Comparison of ENCODE assay signal across 1 cellular context in the genomic region with DNA sequence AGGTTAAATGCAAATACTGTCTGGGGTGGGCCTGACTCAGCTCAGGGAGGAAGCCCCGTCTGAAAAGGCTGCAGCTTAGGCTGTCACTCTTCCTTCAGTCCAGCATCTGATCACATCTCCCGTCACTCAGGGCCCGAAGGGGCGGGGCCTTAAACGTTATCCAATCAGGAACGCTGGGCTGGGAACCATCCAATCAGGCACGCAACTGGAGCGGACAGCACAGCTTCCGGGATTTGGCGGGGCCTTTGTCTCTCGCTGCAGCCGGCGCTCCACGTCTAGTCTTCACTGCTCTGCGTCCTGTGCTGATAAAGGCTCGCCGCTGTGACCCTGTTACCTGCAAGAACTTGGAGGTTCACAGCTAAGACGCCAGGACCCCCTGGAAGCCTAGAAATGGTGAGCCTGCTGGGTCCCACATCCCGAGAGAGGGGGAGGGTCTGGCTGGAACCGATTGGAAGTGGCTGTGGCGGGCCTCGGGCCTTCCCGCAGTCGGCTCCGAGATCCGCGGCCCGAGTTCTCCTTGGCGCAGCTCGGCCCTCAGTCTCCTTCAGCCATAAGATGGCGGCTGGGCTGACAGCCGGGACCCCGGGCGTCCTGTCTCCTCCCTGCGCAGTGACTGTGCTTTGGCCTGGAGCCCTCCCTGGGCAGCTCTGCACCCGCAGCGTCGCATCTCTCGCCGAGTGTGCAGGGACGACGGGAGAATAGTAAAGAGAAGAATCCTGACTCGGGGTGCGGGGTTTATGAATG.
TF ChIP-seq lines count a peak whose summit lies in the region.

ZNF92 (plus strand) TSS at position 248 of the 744 bp plus-strand sequence; CDS start at position 391, 143 bp downstream.

TF ChIP-seq in HepG2, 621 proteins besides CTCF, POLR2A, EP300 and RAD21 (continued from another document and continues in another):
- TF ChIP-seq, protein P1, sequence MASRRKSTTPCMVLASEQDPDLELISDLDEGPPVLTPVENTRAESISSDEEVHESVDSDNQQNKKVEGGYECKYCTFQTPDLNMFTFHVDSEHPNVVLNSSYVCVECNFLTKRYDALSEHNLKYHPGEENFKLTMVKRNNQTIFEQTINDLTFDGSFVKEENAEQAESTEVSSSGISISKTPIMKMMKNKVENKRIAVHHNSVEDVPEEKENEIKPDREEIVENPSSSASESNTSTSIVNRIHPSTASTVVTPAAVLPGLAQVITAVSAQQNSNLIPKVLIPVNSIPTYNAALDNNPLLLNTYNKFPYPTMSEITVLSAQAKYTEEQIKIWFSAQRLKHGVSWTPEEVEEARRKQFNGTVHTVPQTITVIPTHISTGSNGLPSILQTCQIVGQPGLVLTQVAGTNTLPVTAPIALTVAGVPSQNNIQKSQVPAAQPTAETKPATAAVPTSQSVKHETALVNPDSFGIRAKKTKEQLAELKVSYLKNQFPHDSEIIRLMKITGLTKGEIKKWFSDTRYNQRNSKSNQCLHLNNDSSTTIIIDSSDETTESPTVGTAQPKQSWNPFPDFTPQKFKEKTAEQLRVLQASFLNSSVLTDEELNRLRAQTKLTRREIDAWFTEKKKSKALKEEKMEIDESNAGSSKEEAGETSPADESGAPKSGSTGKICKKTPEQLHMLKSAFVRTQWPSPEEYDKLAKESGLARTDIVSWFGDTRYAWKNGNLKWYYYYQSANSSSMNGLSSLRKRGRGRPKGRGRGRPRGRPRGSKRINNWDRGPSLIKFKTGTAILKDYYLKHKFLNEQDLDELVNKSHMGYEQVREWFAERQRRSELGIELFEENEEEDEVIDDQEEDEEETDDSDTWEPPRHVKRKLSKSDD (CRISPR knock-in tag; IDR thresholded peaks at IDR 0.05; ENCODE audit: low read depth) = no peak
- TF ChIP-seq ADNP (CRISPR knock-in tag; IDR thresholded peaks at IDR 0.05) (no peak), ZNF678 (CRISPR knock-in tag; IDR thresholded peaks at IDR 0.05) (peak; percentile 88; the same call in 1 of the 2 replicates), ZBTB10 (CRISPR knock-in tag; IDR thresholded peaks at IDR 0.05; ENCODE audit: borderline replicate concordance) (no peak), UBTF (CRISPR knock-in tag; IDR thresholded peaks at IDR 0.05) (peak; percentile 87), ZBTB38 (CRISPR knock-in tag; IDR thresholded peaks at IDR 0.05) (peak; percentile 66; the same call in 1 of the 2 replicates), ZNF530 (CRISPR knock-in tag; IDR thresholded peaks at IDR 0.05; ENCODE audit: low read depth) (no peak), ZNF567 (CRISPR knock-in tag; IDR thresholded peaks at IDR 0.05; ENCODE audit: borderline replicate concordance) (no peak), HHEX (CRISPR knock-in tag; IDR thresholded peaks at IDR 0.05) (no peak), PLSCR1 (CRISPR knock-in tag; IDR thresholded peaks at IDR 0.05; ENCODE audit: borderline replicate concordance) (no peak), SSRP1 (CRISPR knock-in tag; IDR thresholded peaks at IDR 0.05) (no peak), JDP2 (CRISPR knock-in tag; IDR thresholded peaks at IDR 0.05; ENCODE audit: borderline replicate concordance) (no peak), YEATS4 (CRISPR knock-in tag; IDR thresholded peaks at IDR 0.05; ENCODE audit: borderline replicate concordance) (peak; percentile 71; the same call in 1 of the 2 replicates), ZBTB3 (CRISPR knock-in tag; IDR thresholded peaks at IDR 0.05; ENCODE audit: borderline replicate concordance, low read depth) (0 out of 2 replicates have a peak, but pooled peaks have one; percentile 46), ZNF496 (CRISPR knock-in tag; IDR thresholded peaks at IDR 0.05; ENCODE audit: insufficient replicate concordance) (no peak), ZNF142 (CRISPR knock-in tag; IDR thresholded peaks at IDR 0.05) (0 out of 2 replicates have a peak, but pooled peaks have one; percentile 47)
- TF ChIP-seq, protein P2, sequence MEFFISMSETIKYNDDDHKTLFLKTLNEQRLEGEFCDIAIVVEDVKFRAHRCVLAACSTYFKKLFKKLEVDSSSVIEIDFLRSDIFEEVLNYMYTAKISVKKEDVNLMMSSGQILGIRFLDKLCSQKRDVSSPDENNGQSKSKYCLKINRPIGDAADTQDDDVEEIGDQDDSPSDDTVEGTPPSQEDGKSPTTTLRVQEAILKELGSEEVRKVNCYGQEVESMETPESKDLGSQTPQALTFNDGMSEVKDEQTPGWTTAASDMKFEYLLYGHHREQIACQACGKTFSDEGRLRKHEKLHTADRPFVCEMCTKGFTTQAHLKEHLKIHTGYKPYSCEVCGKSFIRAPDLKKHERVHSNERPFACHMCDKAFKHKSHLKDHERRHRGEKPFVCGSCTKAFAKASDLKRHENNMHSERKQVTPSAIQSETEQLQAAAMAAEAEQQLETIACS (CRISPR knock-in tag; IDR thresholded peaks at IDR 0.05) = no peak
- TF ChIP-seq, protein P3, sequence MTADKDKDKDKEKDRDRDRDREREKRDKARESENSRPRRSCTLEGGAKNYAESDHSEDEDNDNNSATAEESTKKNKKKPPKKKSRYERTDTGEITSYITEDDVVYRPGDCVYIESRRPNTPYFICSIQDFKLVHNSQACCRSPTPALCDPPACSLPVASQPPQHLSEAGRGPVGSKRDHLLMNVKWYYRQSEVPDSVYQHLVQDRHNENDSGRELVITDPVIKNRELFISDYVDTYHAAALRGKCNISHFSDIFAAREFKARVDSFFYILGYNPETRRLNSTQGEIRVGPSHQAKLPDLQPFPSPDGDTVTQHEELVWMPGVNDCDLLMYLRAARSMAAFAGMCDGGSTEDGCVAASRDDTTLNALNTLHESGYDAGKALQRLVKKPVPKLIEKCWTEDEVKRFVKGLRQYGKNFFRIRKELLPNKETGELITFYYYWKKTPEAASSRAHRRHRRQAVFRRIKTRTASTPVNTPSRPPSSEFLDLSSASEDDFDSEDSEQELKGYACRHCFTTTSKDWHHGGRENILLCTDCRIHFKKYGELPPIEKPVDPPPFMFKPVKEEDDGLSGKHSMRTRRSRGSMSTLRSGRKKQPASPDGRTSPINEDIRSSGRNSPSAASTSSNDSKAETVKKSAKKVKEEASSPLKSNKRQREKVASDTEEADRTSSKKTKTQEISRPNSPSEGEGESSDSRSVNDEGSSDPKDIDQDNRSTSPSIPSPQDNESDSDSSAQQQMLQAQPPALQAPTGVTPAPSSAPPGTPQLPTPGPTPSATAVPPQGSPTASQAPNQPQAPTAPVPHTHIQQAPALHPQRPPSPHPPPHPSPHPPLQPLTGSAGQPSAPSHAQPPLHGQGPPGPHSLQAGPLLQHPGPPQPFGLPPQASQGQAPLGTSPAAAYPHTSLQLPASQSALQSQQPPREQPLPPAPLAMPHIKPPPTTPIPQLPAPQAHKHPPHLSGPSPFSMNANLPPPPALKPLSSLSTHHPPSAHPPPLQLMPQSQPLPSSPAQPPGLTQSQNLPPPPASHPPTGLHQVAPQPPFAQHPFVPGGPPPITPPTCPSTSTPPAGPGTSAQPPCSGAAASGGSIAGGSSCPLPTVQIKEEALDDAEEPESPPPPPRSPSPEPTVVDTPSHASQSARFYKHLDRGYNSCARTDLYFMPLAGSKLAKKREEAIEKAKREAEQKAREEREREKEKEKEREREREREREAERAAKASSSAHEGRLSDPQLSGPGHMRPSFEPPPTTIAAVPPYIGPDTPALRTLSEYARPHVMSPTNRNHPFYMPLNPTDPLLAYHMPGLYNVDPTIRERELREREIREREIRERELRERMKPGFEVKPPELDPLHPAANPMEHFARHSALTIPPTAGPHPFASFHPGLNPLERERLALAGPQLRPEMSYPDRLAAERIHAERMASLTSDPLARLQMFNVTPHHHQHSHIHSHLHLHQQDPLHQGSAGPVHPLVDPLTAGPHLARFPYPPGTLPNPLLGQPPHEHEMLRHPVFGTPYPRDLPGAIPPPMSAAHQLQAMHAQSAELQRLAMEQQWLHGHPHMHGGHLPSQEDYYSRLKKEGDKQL (CRISPR knock-in tag; IDR thresholded peaks at IDR 0.05; ENCODE audit: low read depth) = no peak
- TF ChIP-seq, protein P4, sequence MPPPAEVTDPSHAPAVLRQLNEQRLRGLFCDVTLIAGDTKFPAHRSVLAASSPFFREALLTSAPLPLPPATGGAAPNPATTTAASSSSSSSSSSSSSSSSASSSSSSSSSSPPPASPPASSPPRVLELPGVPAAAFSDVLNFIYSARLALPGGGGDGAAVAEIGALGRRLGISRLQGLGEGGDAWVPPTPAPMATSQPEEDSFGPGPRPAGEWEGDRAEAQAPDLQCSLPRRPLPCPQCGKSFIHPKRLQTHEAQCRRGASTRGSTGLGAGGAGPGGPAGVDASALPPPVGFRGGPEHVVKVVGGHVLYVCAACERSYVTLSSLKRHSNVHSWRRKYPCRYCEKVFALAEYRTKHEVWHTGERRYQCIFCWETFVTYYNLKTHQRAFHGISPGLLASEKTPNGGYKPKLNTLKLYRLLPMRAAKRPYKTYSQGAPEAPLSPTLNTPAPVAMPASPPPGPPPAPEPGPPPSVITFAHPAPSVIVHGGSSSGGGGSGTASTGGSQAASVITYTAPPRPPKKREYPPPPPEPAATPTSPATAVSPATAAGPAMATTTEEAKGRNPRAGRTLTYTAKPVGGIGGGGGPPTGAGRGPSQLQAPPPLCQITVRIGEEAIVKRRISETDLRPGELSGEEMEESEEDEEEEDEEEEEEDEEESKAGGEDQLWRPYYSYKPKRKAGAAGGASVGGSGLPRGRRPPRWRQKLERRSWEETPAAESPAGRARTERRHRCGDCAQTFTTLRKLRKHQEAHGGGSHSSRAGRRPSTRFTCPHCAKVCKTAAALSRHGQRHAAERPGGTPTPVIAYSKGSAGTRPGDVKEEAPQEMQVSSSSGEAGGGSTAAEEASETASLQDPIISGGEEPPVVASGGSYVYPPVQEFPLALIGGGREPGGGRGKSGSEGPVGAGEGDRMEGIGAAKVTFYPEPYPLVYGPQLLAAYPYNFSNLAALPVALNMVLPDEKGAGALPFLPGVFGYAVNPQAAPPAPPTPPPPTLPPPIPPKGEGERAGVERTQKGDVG (CRISPR knock-in tag; IDR thresholded peaks at IDR 0.05; ENCODE audit: borderline replicate concordance) = peak; percentile 92
